In the genomic region with DNA sequence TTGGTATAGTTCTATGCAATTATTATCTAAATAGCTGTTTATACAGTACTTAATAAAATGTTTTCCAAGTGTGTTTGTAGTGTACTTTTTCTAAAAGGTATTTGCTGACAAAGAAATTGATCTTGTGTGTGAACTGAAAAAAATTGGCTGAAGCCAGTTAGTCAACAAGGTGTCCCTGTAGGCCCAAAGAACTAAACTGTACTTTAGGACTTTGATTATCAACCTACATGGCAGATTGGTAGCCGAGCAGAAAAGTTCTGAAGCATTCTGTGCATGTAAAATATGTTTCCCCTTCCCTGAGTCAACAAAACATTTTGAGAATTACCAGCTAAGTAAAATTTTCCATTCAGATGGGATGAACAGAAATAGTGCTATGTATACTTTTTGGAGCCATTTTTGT, we compare ENCODE assay signal across 19 cellular contexts. TPM values are rescaled to one million over a fixed set of nuclear protein-coding genes. Genes with fewer than 3 reads are reported as not detected.
DNase-seq lines count a peak whose midpoint lies in the region; ATAC-seq and TF ChIP-seq lines count a peak whose summit lies in the region.
"Had no signal": no experiment of that assay in that cellular context is flagged by ENCODE, and none has a peak within 500 bp of the region (broad histone marks: within the 10 kb centered on the region; RNA-seq: fewer than 3 reads in every experiment).

No MANE protein-coding gene starts in this region.

- TF ChIP-seq CTCF in chondrocyte (IDR thresholded peaks at IDR 0.05) (no peak), right lobe of liver (IDR thresholded peaks at IDR 0.05) (no peak), thoracic aorta (IDR thresholded peaks at IDR 0.05) (no peak), stomach (IDR thresholded peaks at IDR 0.05) (no peak)

- no peak for TF ChIP-seq POLR2A in right lobe of liver (IDR thresholded peaks at IDR 0.05)
- TF ChIP-seq POLR2A in stomach (IDR thresholded peaks at IDR 0.05) = no peak

- intact Hi-C loops in right lobe of liver (cut with DNase I) = no loop called here
- intact Hi-C loops in stomach (cut with DNase I; ENCODE audit: low total_unique reads) = no loop called here

- DNase-seq in activated T-cell treated with anti-CD3 and anti-CD28 coated beads, Interleukin-2, amount 50 U/mL, for 24 hours = no peak
- DNase-seq in activated T-cell treated with anti-CD3 and anti-CD28 coated beads, Interleukin-2, amount 50 U/mL, for 48 hours = no peak
- no peak for DNase-seq in chondrocyte (ENCODE audit: low spot score)
- no peak for DNase-seq in right lobe of liver
- no peak for DNase-seq in thoracic aorta (ENCODE audit: low spot score)
- no peak for DNase-seq in stomach
- DNase-seq in T-helper 2 cell treated with Interferon-gamma antibody and Interleukin-4, amounts not matched to agents 5 μg/mL and 100 μg/mL, for 36 hours (ENCODE audit: low spot score) = no peak
- DNase-seq: DMS153, DND-41, NCI-H1048, NCI-H1417, NCI-H1694, NCI-H2081, NCI-H2227 treated with DMSO at 0.1 percent for 48 hours, NCI-H526 treated with DMSO at 0.1 percent for 48 hours, RPMI8226, SHP77 had no signal

- H3K27ac ChIP-seq in right lobe of liver (no peak overlapping the region), thoracic aorta (no peak overlapping the region), stomach (no peak overlapping the region)
- H3K27ac ChIP-seq: HL-60 had no signal

- H3K4me3 Mint-ChIP-seq in activated T-cell treated with anti-CD3 and anti-CD28 coated beads, Interleukin-2, amount 50 U/mL, for 24 hours = no peak overlapping the region
- no peak overlapping the region for H3K4me3 Mint-ChIP-seq in chondrocyte (ENCODE audit: unreplicated experiment)
- H3K4me3 Mint-ChIP-seq in T-helper 2 cell treated with Interferon-gamma antibody and Interleukin-4, amounts not matched to agents 5 μg/mL and 100 μg/mL, for 36 hours = no peak overlapping the region

- H3K4me1 ChIP-seq in right lobe of liver = no peaks in the 10 kb centered on the region
- peaks cover 0 to 3% of the 10 kb centered on the region in 2 donors for H3K4me1 ChIP-seq in thoracic aorta (ENCODE audit: control insufficient read depth in 1 of 2, low read depth in 2 of 2)
- peaks cover 0 to 11% (median 2%) of the 10 kb centered on the region in 4 donors for H3K4me1 ChIP-seq in stomach

- H3K36me3 ChIP-seq in right lobe of liver = peaks cover 2 to 19% (median 8%) of the 10 kb centered on the region in 4 donors
- H3K36me3 ChIP-seq in thoracic aorta = peaks cover 16% of the 10 kb centered on the region
- peaks cover 12 to 54% (median 46%) of the 10 kb centered on the region in 4 donors for H3K36me3 ChIP-seq in stomach

- ATAC-seq in right lobe of liver (peak; percentile 63 to 83 (median 72)), thoracic aorta (ENCODE audit: insufficient number of reproducible peaks, low FRiP score, low read depth) (peak; percentile 11)
- ATAC-seq: HCT116 had no signal

- H3K9me3 ChIP-seq in right lobe of liver (no peaks in the 10 kb centered on the region), thoracic aorta (no peaks in the 10 kb centered on the region), stomach (no peaks in the 10 kb centered on the region)

- peak overlapping the region; percentile 7 for H3K27ac Mint-ChIP-seq in activated T-cell treated with anti-CD3 and anti-CD28 coated beads, Interleukin-2, amount 50 U/mL, for 24 hours
- H3K27ac Mint-ChIP-seq in chondrocyte (ENCODE audit: unreplicated experiment) = peak overlapping the region; percentile 6
- no peak overlapping the region for H3K27ac Mint-ChIP-seq in T-helper 2 cell treated with Interferon-gamma antibody and Interleukin-4, amounts not matched to agents 5 μg/mL and 100 μg/mL, for 36 hours

- H3K36me3 Mint-ChIP-seq in activated T-cell treated with anti-CD3 and anti-CD28 coated beads, Interleukin-2, amount 50 U/mL, for 24 hours (ENCODE audit: low read depth) = peaks cover 88% of the 10 kb centered on the region
- H3K36me3 Mint-ChIP-seq in chondrocyte (ENCODE audit: low read depth) = peaks cover 26% of the 10 kb centered on the region
- H3K36me3 Mint-ChIP-seq in T-helper 2 cell treated with Interferon-gamma antibody and Interleukin-4, amounts not matched to agents 5 μg/mL and 100 μg/mL, for 36 hours (ENCODE audit: low read depth) = peaks cover 45% of the 10 kb centered on the region

- WGBS in right lobe of liver (ENCODE audit: insufficient coverage, low coverage, low lambda C conversion rate, missing lambda C conversion rate) = 19% methylated on average over 1 of the region's 1 CpG
- WGBS in stomach, 5 donors = 33 to 60% (median 44%) methylated on average over 1 of the region's 1 CpG

- H3K27me3 ChIP-seq in right lobe of liver (no peaks in the 10 kb centered on the region), thoracic aorta (replicated peaks; ENCODE audit: insufficient read depth) (no peaks in the 10 kb centered on the region), stomach (no peaks in the 10 kb centered on the region)

- H3K4me3 ChIP-seq in right lobe of liver (no peak overlapping the region), thoracic aorta (no peak overlapping the region), stomach (no peak overlapping the region)

- peaks cover 6% of the 10 kb centered on the region for H3K4me1 Mint-ChIP-seq in activated T-cell treated with anti-CD3 and anti-CD28 coated beads, Interleukin-2, amount 50 U/mL, for 24 hours (ENCODE audit: low read depth)
- peaks cover 11% of the 10 kb centered on the region for H3K4me1 Mint-ChIP-seq in chondrocyte (ENCODE audit: low read depth)
- H3K4me1 Mint-ChIP-seq in T-helper 2 cell treated with Interferon-gamma antibody and Interleukin-4, amounts not matched to agents 5 μg/mL and 100 μg/mL, for 36 hours (ENCODE audit: low read depth) = no peaks in the 10 kb centered on the region

- no peak for TF ChIP-seq EP300 in stomach (IDR thresholded peaks at IDR 0.05)

- no peaks in the 10 kb centered on the region for H3K27me3 Mint-ChIP-seq in activated T-cell treated with anti-CD3 and anti-CD28 coated beads, Interleukin-2, amount 50 U/mL, for 24 hours
- H3K27me3 Mint-ChIP-seq in chondrocyte (ENCODE audit: low read depth) = no peaks in the 10 kb centered on the region
- no peaks in the 10 kb centered on the region for H3K27me3 Mint-ChIP-seq in T-helper 2 cell treated with Interferon-gamma antibody and Interleukin-4, amounts not matched to agents 5 μg/mL and 100 μg/mL, for 36 hours (ENCODE audit: low read depth)

- H3K9me3 Mint-ChIP-seq in activated T-cell treated with anti-CD3 and anti-CD28 coated beads, Interleukin-2, amount 50 U/mL, for 24 hours = no peaks in the 10 kb centered on the region
- peaks cover 6% of the 10 kb centered on the region for H3K9me3 Mint-ChIP-seq in chondrocyte (ENCODE audit: low read depth)
- H3K9me3 Mint-ChIP-seq in T-helper 2 cell treated with Interferon-gamma antibody and Interleukin-4, amounts not matched to agents 5 μg/mL and 100 μg/mL, for 36 hours = no peaks in the 10 kb centered on the region

RNA-seq across cellular contexts. Expression of a gene that starts 21.0 kb away (rescaled TPM):
- total RNA-seq in chondrocyte (135 to 167 TPM (median 161 TPM) in 3 replicates), right lobe of liver (100 to 1,000 TPM; 109 to 170 (median 131) TPM), thoracic aorta (100 to 1,000 TPM; 149 to 180 TPM), stomach (100 to 1,000 TPM in 2 of 5 donors, 10 to 100 TPM in 3; 63.0 to 162 (median 94.2) TPM)
- 100 to 1,000 TPM; 128 to 148 (median 145) TPM for polyA plus RNA-seq in stomach
